In genomic region chr17:76672270-76672851, GRCh38 we compare ENCODE assay signal across 1 cellular context.
TF ChIP-seq lines count a peak whose summit lies in the region.

No MANE protein-coding gene starts in this region.

TF ChIP-seq in HepG2, 621 proteins besides CTCF, POLR2A, EP300 and RAD21 (continues in another document):
- TF ChIP-seq ZNF574 (CRISPR knock-in tag; IDR thresholded peaks at IDR 0.05) (no peak), ARNT (IDR thresholded peaks at IDR 0.05) (no peak), ZNF605 (CRISPR knock-in tag; IDR thresholded peaks at IDR 0.05) (0 out of 2 replicates have a peak, but pooled peaks have one; percentile 55), SP5 (CRISPR knock-in tag; IDR thresholded peaks at IDR 0.05; ENCODE audit: borderline replicate concordance, low read depth) (peak; percentile 91), GFI1 (CRISPR knock-in tag; IDR thresholded peaks at IDR 0.05; ENCODE audit: borderline replicate concordance) (peak; percentile 30; the same call in 1 of the 2 replicates), CENPBD1 (CRISPR knock-in tag; IDR thresholded peaks at IDR 0.05; ENCODE audit: borderline replicate concordance, low read depth) (peak; percentile 72; the same call in 1 of the 2 replicates), NFRKB (IDR thresholded peaks at IDR 0.05) (no peak), ELF3 (CRISPR knock-in tag; IDR thresholded peaks at IDR 0.05) (peak; percentile 44), ZNF660 (CRISPR knock-in tag; IDR thresholded peaks at IDR 0.05; ENCODE audit: borderline replicate concordance, low read depth) (no peak), PRDM15 (CRISPR knock-in tag; IDR thresholded peaks at IDR 0.05) (no peak), ZBTB14 (CRISPR knock-in tag; IDR thresholded peaks at IDR 0.05) (no peak), RFX3 (CRISPR knock-in tag; IDR thresholded peaks at IDR 0.05) (no peak), ZBTB26 (CRISPR knock-in tag; IDR thresholded peaks at IDR 0.05; ENCODE audit: borderline replicate concordance) (peak; percentile 78), ZNF691 (CRISPR knock-in tag; IDR thresholded peaks at IDR 0.05; ENCODE audit: borderline replicate concordance, low read depth) (0 out of 2 replicates have a peak, but pooled peaks have one; percentile 33), GRHL1 (CRISPR knock-in tag; conservative IDR thresholded peaks at IDR 0.05) (no peak), JARID2 (CRISPR knock-in tag; IDR thresholded peaks at IDR 0.05; ENCODE audit: insufficient replicate concordance) (peak; percentile 73), CREB1 (IDR thresholded peaks at IDR 0.05) (no peak), CREB1 (CRISPR knock-in tag; IDR thresholded peaks at IDR 0.05) (no peak; the same call in 1 of the 2 replicates), TRAFD1 (CRISPR knock-in tag; IDR thresholded peaks at IDR 0.05; ENCODE audit: borderline replicate concordance) (no peak), ADNP (CRISPR knock-in tag; IDR thresholded peaks at IDR 0.05) (no peak), ZSCAN29 (CRISPR knock-in tag; conservative IDR thresholded peaks at IDR 0.05) (no peak), RBM39 (IDR thresholded peaks at IDR 0.05; ENCODE audit: low read depth, low read length, poor library complexity, severe bottlenecking) (no peak), ZBTB1 (CRISPR knock-in tag; IDR thresholded peaks at IDR 0.05; ENCODE audit: borderline replicate concordance) (no peak), ZNF710 (CRISPR knock-in tag; IDR thresholded peaks at IDR 0.05; ENCODE audit: borderline replicate concordance) (no peak), SRSF1 (optimal IDR thresholded peaks at IDR 0.05; ENCODE audit: low read depth, low read length) (no peak), ZC3H4 (CRISPR knock-in tag; IDR thresholded peaks at IDR 0.05; ENCODE audit: borderline replicate concordance) (peak; percentile 32; the same call in 1 of the 2 replicates), CEBPZ (IDR thresholded peaks at IDR 0.05; ENCODE audit: low read length) (no peak), STAT6 (CRISPR knock-in tag; IDR thresholded peaks at IDR 0.05; ENCODE audit: borderline replicate concordance) (0 out of 2 replicates have a peak, but pooled peaks have one; percentile 67), HMG20A (CRISPR knock-in tag; IDR thresholded peaks at IDR 0.05; ENCODE audit: borderline replicate concordance) (peak; percentile 19; the same call in 1 of the 2 replicates), ZBTB7A (CRISPR knock-in tag; IDR thresholded peaks at IDR 0.05) (no peak), SKI (IDR thresholded peaks at IDR 0.05; ENCODE audit: partially characterized antibody) (no peak)
